18 cellular contexts compared by ENCODE assay signal in genomic region chr1:243443557-243443956, GRCh38.
"Had no signal": no experiment of that assay in that cellular context is flagged by ENCODE, and none has a peak within 500 bp of the region (broad histone marks: within the 10 kb centered on the region; RNA-seq: fewer than 3 reads in every experiment).

No MANE protein-coding gene starts in this region.

- H3K4me3 ChIP-seq: gastroesophageal sphincter, right atrium auricular region, skin epidermis had no signal

- H3K27ac ChIP-seq: right atrium auricular region, skin epidermis, VCaP had no signal

- H3K36me3 ChIP-seq: right atrium auricular region had no signal

- FAIRE-seq: kidney had no signal

- DNase-seq: activated CD4-positive, alpha-beta T cell treated with anti-CD3 and anti-CD28 coated beads for 1 hour; activated CD4-positive, alpha-beta T cell treated with anti-CD3 and anti-CD28 coated beads, Interleukin-2, amount 50 U/mL, for 4 hours; activated naive CD4-positive, alpha-beta T cell treated with anti-CD3 and anti-CD28 coated beads for 36 hours; activated naive CD8-positive, alpha-beta T cell treated with anti-CD3 and anti-CD28 coated beads, Interleukin-2, amount 50 U/mL, for 24 hours; aorta; cerebellar nuclear complex; erythroblast; hippocampal formation; kidney; left ventricle myocardium superior; occipital lobe; stimulated activated CD4-positive, alpha-beta T cell treated with anti-CD3 and anti-CD28 coated beads, Interleukin-4, amount 100 ng/mL, for 24 hours; stimulated activated naive CD4-positive, alpha-beta T cell; trophoblast cell had no signal

- H3K27me3 ChIP-seq: gastroesophageal sphincter, right atrium auricular region had no signal

- H3K9me3 ChIP-seq: gastroesophageal sphincter, right atrium auricular region had no signal
